Comparison of ENCODE assay signal across 12 cellular contexts in genomic region chr16:5099174-5099573, GRCh38. TPM values are rescaled to one million over a fixed set of nuclear protein-coding genes. Genes with fewer than 3 reads are reported as not detected.
DNase-seq lines count a peak whose midpoint lies in the region; ATAC-seq and TF ChIP-seq lines count a peak whose summit lies in the region.
"Not testable (repeated sequence)": the region's sequence is repeated elsewhere in the genome, so short reads cannot be mapped to it uniquely, and the experiment has no call there.
"Had no signal": no experiment of that assay in that cellular context is flagged by ENCODE, and none has a peak within 500 bp of the region (broad histone marks: within the 10 kb centered on the region; RNA-seq: fewer than 3 reads in every experiment).

No MANE protein-coding gene starts in this region.

- DNase-seq in CD4-positive, alpha-beta T cell; activated B cell treated with CpG ODN at 0.5 μM for 24 hours; activated naive CD4-positive, alpha-beta T cell treated with anti-CD3 and anti-CD28 coated beads, Interleukin-2, amount 10 ng/mL, durations not matched to agents 7 days and 5 days; endodermal cell; tibial nerve (ENCODE audit: low spot score in 2 of 2): not testable (repeated sequence)

- H3K27me3 ChIP-seq in CD4-positive, alpha-beta T cell (ENCODE audit: control insufficient read depth, insufficient read depth, low read length); endodermal cell (ENCODE audit: control insufficient read depth, insufficient read depth, low read length, poor library complexity, severe bottlenecking); liver (ENCODE audit: control insufficient read depth in 4 of 4, insufficient read depth in 4 of 4, low read length in 3 of 4); parathyroid adenoma (ENCODE audit: control insufficient read depth, insufficient read depth, low read length); tibial nerve: not testable (repeated sequence)

- H3K4me3 Mint-ChIP-seq in CD4-positive, alpha-beta T cell: peak overlapping the region; percentile 97
- H3K4me3 Mint-ChIP-seq in IgD-negative memory B cell: peak overlapping the region in 3 of 4 donors; percentile 87 to 97 (median 94)
- peak overlapping the region; percentile 93 for H3K4me3 Mint-ChIP-seq in activated B cell treated with CpG ODN at 0.5 μM for 24 hours
- H3K4me3 Mint-ChIP-seq in activated naive CD4-positive, alpha-beta T cell treated with anti-CD3 and anti-CD28 coated beads, Interleukin-2, amount 10 ng/mL, durations not matched to agents 7 days and 5 days: peak overlapping the region; percentile 72
- H3K4me3 Mint-ChIP-seq in endodermal cell: peak overlapping the region; percentile 80

- intact Hi-C loops in CD4-positive, alpha-beta T cell (cut with DNase I, micrococcal nuclease): loop anchor here in 1 of 2 experiments (5.0 to 10.0 kb wide), 2 partner anchors 332 to 404 kb away; partner anchors contain the start of genes NUDT16L1 and ZNF500
- intact Hi-C loops in activated B cell treated with CpG ODN at 0.5 μM for 24 hours (cut with micrococcal nuclease): loop anchor here (5.0 kb wide), 1 partner anchor 792 kb away; no protein-coding TSS in a partner anchor

- POLR2A ChIA-PET in CD4-positive, alpha-beta T cell (lab: Charles Lee): interaction anchor here (1.0 to 2.0 kb wide), 2 partner anchors 66 to 483 kb away, joined by 3 to 14 read pairs; partner anchors contain the start of gene NAGPA
- POLR2A ChIA-PET in activated B cell treated with CpG ODN at 0.5 μM for 24 hours (lab: Charles Lee): interaction anchor here (0.6 to 1.6 kb wide), 3 partner anchors 27 to 65 kb away, joined by 5 to 8 read pairs (median 5); partner anchors contain the start of genes ALG1 and NAGPA

- not testable (repeated sequence) for H3K9me3 Mint-ChIP-seq in CD4-positive, alpha-beta T cell; IgD-negative memory B cell; activated B cell treated with CpG ODN at 0.5 μM for 24 hours; activated naive CD4-positive, alpha-beta T cell treated with anti-CD3 and anti-CD28 coated beads, Interleukin-2, amount 10 ng/mL, durations not matched to agents 7 days and 5 days; endodermal cell

- ATAC-seq in CD4-positive, alpha-beta T cell (ENCODE audit: poor library complexity); activated B cell treated with CpG ODN at 0.5 μM for 24 hours (ENCODE audit: low read depth): not testable (repeated sequence)

- not testable (repeated sequence) for TF ChIP-seq EP300 in tibial nerve (IDR thresholded peaks at IDR 0.05)

- WGBS in endodermal cell (ENCODE audit: insufficient coverage in 1 of 2, insufficient read length in 1 of 2), 2 experiments: no CpG with 5 or more reads among the region's 4 CpGs
- WGBS in liver: 4% methylated on average over 4 of the region's 4 CpGs
- 18 to 19% methylated on average over 4 of the region's 4 CpGs for WGBS in tibial nerve, 2 donors

- not testable (repeated sequence) for H3K4me1 ChIP-seq in endodermal cell (ENCODE audit: control insufficient read depth, insufficient read depth, low read length); liver (ENCODE audit: control insufficient read depth in 4 of 4, insufficient read depth in 4 of 4, low read length in 3 of 4); parathyroid adenoma
- H3K4me1 ChIP-seq in tibial nerve: peaks cover 0 to 17% (median 1%) of the 10 kb centered on the region in 4 donors

- peaks cover 16% of the 10 kb centered on the region for H3K4me1 Mint-ChIP-seq in CD4-positive, alpha-beta T cell (ENCODE audit: low read depth)
- not testable (repeated sequence) for H3K4me1 Mint-ChIP-seq in IgD-negative memory B cell, activated B cell treated with CpG ODN at 0.5 μM for 24 hours, endodermal cell
- peaks cover 24% of the 10 kb centered on the region for H3K4me1 Mint-ChIP-seq in activated naive CD4-positive, alpha-beta T cell treated with anti-CD3 and anti-CD28 coated beads, Interleukin-2, amount 10 ng/mL, durations not matched to agents 7 days and 5 days

- H3K27ac ChIP-seq in CD4-positive, alpha-beta T cell (ENCODE audit: low read depth, low read length); endodermal cell (ENCODE audit: low read depth, low read length); liver (ENCODE audit: low read depth in 1 of 2, low read length in 2 of 2): not testable (repeated sequence)
- peak overlapping the region; percentile 79 for H3K27ac ChIP-seq in parathyroid adenoma
- H3K27ac ChIP-seq in tibial nerve: peak overlapping the region in 3 of 4 donors; percentile 85 to 89 (median 88)

- not testable (repeated sequence) for H3K9me3 ChIP-seq in CD4-positive, alpha-beta T cell (ENCODE audit: control insufficient read depth, low read length); endodermal cell (ENCODE audit: control insufficient read depth, low read length); liver (ENCODE audit: control insufficient read depth in 4 of 4, low read length in 3 of 4); parathyroid adenoma (ENCODE audit: control insufficient read depth, low read length); tibial nerve

- H3K79me2 ChIP-seq in parathyroid adenoma: not testable (repeated sequence)

- H3K27me3 Mint-ChIP-seq in CD4-positive, alpha-beta T cell; IgD-negative memory B cell; activated B cell treated with CpG ODN at 0.5 μM for 24 hours; endodermal cell (ENCODE audit: insufficient read depth): not testable (repeated sequence)
- peaks cover 29% of the 10 kb centered on the region for H3K27me3 Mint-ChIP-seq in activated naive CD4-positive, alpha-beta T cell treated with anti-CD3 and anti-CD28 coated beads, Interleukin-2, amount 10 ng/mL, durations not matched to agents 7 days and 5 days

- H3K36me3 Mint-ChIP-seq in CD4-positive, alpha-beta T cell (ENCODE audit: low read depth): peaks cover 11% of the 10 kb centered on the region
- H3K36me3 Mint-ChIP-seq in IgD-negative memory B cell; activated B cell treated with CpG ODN at 0.5 μM for 24 hours (ENCODE audit: low read depth); activated naive CD4-positive, alpha-beta T cell treated with anti-CD3 and anti-CD28 coated beads, Interleukin-2, amount 10 ng/mL, durations not matched to agents 7 days and 5 days; endodermal cell (ENCODE audit: low read depth): not testable (repeated sequence)

- CTCF ChIA-PET in CD4-positive, alpha-beta T cell (lab: Charles Lee); activated B cell treated with CpG ODN at 0.5 μM for 24 hours (lab: Charles Lee); activated naive CD4-positive, alpha-beta T cell treated with anti-CD3 and anti-CD28 coated beads, Interleukin-2, amount 10 ng/mL, durations not matched to agents 7 days and 5 days (lab: Charles Lee): not testable (repeated sequence)

- TF ChIP-seq CTCF in CD4-positive, alpha-beta T cell (IDR thresholded peaks at IDR 0.05); activated B cell treated with CpG ODN at 0.5 μM for 24 hours (IDR thresholded peaks at IDR 0.05); endodermal cell (conservative IDR thresholded peaks at IDR 0.05); liver (IDR thresholded peaks at IDR 0.05; ENCODE audit: low read depth, low read length, missing input control); parathyroid adenoma (IDR thresholded peaks at IDR 0.05); tibial nerve (IDR thresholded peaks at IDR 0.05): not testable (repeated sequence)

- H2AFZ ChIP-seq in parathyroid adenoma: peak overlapping the region; percentile 76

- not testable (repeated sequence) for TF ChIP-seq RAD21 in liver (IDR thresholded peaks at IDR 0.05)

- not testable (repeated sequence) for TF ChIP-seq POLR2A in tibial nerve (IDR thresholded peaks at IDR 0.05)

- not testable (repeated sequence) for H3K36me3 ChIP-seq in endodermal cell (ENCODE audit: control insufficient read depth, insufficient read depth, low read length); liver (ENCODE audit: control insufficient read depth in 4 of 4, insufficient read depth in 3 of 4, low read depth in 1 of 4, low read length in 3 of 4); parathyroid adenoma (ENCODE audit: control insufficient read depth, insufficient read depth, low read length); tibial nerve

- not testable (repeated sequence) for H3K4me2 ChIP-seq in parathyroid adenoma (ENCODE audit: low read length)

- H3K9ac ChIP-seq in endodermal cell (ENCODE audit: extremely low read depth, low read length, poor library complexity, severe bottlenecking); liver (ENCODE audit: low read depth in 1 of 2, low read length in 2 of 2); parathyroid adenoma: not testable (repeated sequence)

- peak overlapping the region; percentile 97 for H3K27ac Mint-ChIP-seq in CD4-positive, alpha-beta T cell
- H3K27ac Mint-ChIP-seq in IgD-negative memory B cell; activated B cell treated with CpG ODN at 0.5 μM for 24 hours; activated naive CD4-positive, alpha-beta T cell treated with anti-CD3 and anti-CD28 coated beads, Interleukin-2, amount 10 ng/mL, durations not matched to agents 7 days and 5 days; endodermal cell: not testable (repeated sequence)

- H3K4me3 ChIP-seq in endodermal cell (ENCODE audit: low read length) (peak overlapping the region; percentile 78), tibial nerve (peak overlapping the region in 2 of 4 donors; percentile 60 to 71)
- not testable (repeated sequence) for H3K4me3 ChIP-seq in liver (ENCODE audit: low read depth in 1 of 3, low read length in 3 of 3); parathyroid adenoma (ENCODE audit: low read depth, low read length)

RNA-seq across cellular contexts. Expression of gene EEF2KMT, which starts 1.6 kb away (rescaled TPM):
- total RNA-seq in CD4-positive, alpha-beta T cell: 1 to 10 TPM; 2.2 to 2.5 TPM
- polyA plus RNA-seq in IgD-negative memory B cell (18.2 TPM), liver (10 to 100 TPM in 1 of 2 donors, 1 to 10 TPM in 1; 8.6 to 11.4 TPM)
- total RNA-seq in activated B cell treated with CpG ODN at 0.5 μM for 24 hours (14.9 and 15.3 TPM in 2 replicates), endodermal cell (10 to 100 TPM in 1 of 2 donors, 1 to 10 TPM in 1; 8.6 to 15.6 TPM), liver (1 to 10 TPM; 4.2 to 6.0 TPM), tibial nerve (10 to 100 TPM in 1 of 4 donors, 1 to 10 TPM in 3; 4.8 to 10.8 (median 7.9) TPM)
- polyA plus RNA-seq in endodermal cell (2013, experiment 1 of 2): 11.7 TPM
- polyA plus RNA-seq in endodermal cell (2013, experiment 2 of 2): 10.2 TPM

RNA-seq across cellular contexts. Expression of gene ALG1, which starts 27.5 kb away (rescaled TPM):
- 1 to 10 TPM; 8.9 to 9.0 TPM for total RNA-seq in CD4-positive, alpha-beta T cell
- polyA plus RNA-seq in IgD-negative memory B cell (24.5 TPM), liver (10 to 100 TPM; 20.5 to 20.8 TPM)
- total RNA-seq in activated B cell treated with CpG ODN at 0.5 μM for 24 hours (25.8 and 28.2 TPM in 2 replicates), endodermal cell (10 to 100 TPM; 25.1 to 32.3 TPM), liver (10 to 100 TPM; 18.9 to 25.4 TPM), tibial nerve (10 to 100 TPM; 15.9 to 25.5 (median 22.9) TPM)
- 12.9 TPM for polyA plus RNA-seq in endodermal cell (2013, experiment 1 of 2)
- polyA plus RNA-seq in endodermal cell (2013, experiment 2 of 2): 13.7 TPM

RNA-seq across cellular contexts. Expression of gene C16orf89, which starts 33.4 kb away (rescaled TPM):
- total RNA-seq in CD4-positive, alpha-beta T cell: not detected
- polyA plus RNA-seq in IgD-negative memory B cell (not detected), liver (under 1 TPM in 1 of 2 donors, not detected in 1; 0.61 TPM)
- total RNA-seq in activated B cell treated with CpG ODN at 0.5 μM for 24 hours (not detected in 2 replicates), endodermal cell (under 1 TPM in 1 of 2 donors, not detected in 1; 0.51 TPM), liver (under 1 TPM in 1 of 2 donors, not detected in 1; 0.25 TPM), tibial nerve (10 to 100 TPM in 3 of 4 donors, 1 to 10 TPM in 1; 6.3 to 39.0 (median 17.8) TPM)
- 1.0 TPM for polyA plus RNA-seq in endodermal cell (2013, experiment 1 of 2)
- 1.1 TPM for polyA plus RNA-seq in endodermal cell (2013, experiment 2 of 2)
- total RNA-seq: foreskin keratinocyte, mononuclear cell, NCI-H460, RPMI7951 had no signal
- polyA plus RNA-seq: foreskin keratinocyte had no signal
